ENCODE assay signal across 26 cellular contexts in the genomic region with DNA sequence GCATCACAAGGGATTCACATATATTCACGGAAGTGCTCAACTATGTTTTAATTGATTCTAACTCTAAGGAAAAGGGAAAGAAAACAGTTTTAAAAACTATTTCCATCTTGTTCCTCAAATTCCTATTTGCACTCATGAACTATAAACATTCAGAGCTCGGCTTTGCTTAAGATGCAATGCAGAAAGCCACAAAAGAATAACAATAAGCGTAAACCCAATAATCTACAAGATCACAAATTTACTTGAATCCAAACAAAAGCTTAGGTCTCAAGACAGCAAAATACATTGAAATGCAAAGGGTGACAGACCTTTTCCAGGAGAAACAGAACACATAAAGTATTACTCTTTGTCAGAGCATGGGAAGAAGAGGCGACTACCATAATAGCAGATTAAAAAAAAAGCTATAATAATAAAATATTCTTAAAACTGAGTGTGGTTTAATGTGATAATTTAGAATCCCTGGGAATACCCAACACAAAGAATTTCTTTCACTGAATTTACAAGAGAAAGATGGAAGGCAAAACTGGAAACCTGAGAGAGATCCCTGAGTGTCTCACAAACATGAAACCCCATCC.
"Had no signal": no experiment of that assay in that cellular context is flagged by ENCODE, and none has a peak within 500 bp of the region (broad histone marks: within the 10 kb centered on the region; RNA-seq: fewer than 3 reads in every experiment).

No MANE protein-coding gene starts in this region.

- ATAC-seq: activated naive CD4-positive, alpha-beta T cell treated with anti-CD3 and anti-CD28 coated beads, Interleukin-2, amount 50 U/mL, for 72 hours; activated naive CD8-positive, alpha-beta T cell treated with anti-CD3 and anti-CD28 coated beads, Interleukin-2, amount 50 U/mL, for 24 hours; activated T-cell treated with anti-CD3 and anti-CD28 coated beads, Interleukin-2, amount 50 U/mL, for 4 hours; PC-3; T-helper 17 cell had no signal

- H3K9me3 Mint-ChIP-seq: activated B cell treated with CpG ODN at 0.5 μM for 24 hours; activated CD4-positive, alpha-beta T cell treated with anti-CD3 and anti-CD28 coated beads, Interleukin-2, amount 10 ng/mL, durations not matched to agents 24 days and 14 days had no signal

- H3K9me3 ChIP-seq: MG63 had no signal

- H3K27ac Mint-ChIP-seq: activated B cell treated with CpG ODN at 0.5 μM for 24 hours; activated CD4-positive, alpha-beta T cell treated with anti-CD3 and anti-CD28 coated beads, Interleukin-2, amount 10 ng/mL, durations not matched to agents 24 days and 14 days; activated naive CD4-positive, alpha-beta T cell treated with anti-CD3 and anti-CD28 coated beads, Interleukin-2, amount 50 U/mL, for 72 hours; activated naive CD8-positive, alpha-beta T cell treated with anti-CD3 and anti-CD28 coated beads, Interleukin-2, amount 50 U/mL, for 24 hours; brain; T-helper 17 cell had no signal

- H3K4me3 Mint-ChIP-seq: activated B cell treated with CpG ODN at 0.5 μM for 24 hours; activated CD4-positive, alpha-beta T cell treated with anti-CD3 and anti-CD28 coated beads, Interleukin-2, amount 10 ng/mL, durations not matched to agents 24 days and 14 days; activated naive CD8-positive, alpha-beta T cell treated with anti-CD3 and anti-CD28 coated beads, Interleukin-2, amount 50 U/mL, for 24 hours; activated T-cell treated with anti-CD3 and anti-CD28 coated beads, Interleukin-2, amount 50 U/mL, for 4 hours; brain; T-helper 17 cell had no signal

- H3K27ac ChIP-seq: cardiac muscle cell had no signal

- H3K27me3 Mint-ChIP-seq: activated B cell treated with CpG ODN at 0.5 μM for 24 hours; activated CD4-positive, alpha-beta T cell treated with anti-CD3 and anti-CD28 coated beads, Interleukin-2, amount 10 ng/mL, durations not matched to agents 24 days and 14 days; activated naive CD8-positive, alpha-beta T cell treated with anti-CD3 and anti-CD28 coated beads, Interleukin-2, amount 50 U/mL, for 24 hours; brain; T-helper 17 cell had no signal

- H3K4me3 ChIP-seq: cardiac muscle cell, MG63 had no signal

- H3K27me3 ChIP-seq: cardiac muscle cell, MG63 had no signal

- H3K4me1 Mint-ChIP-seq: activated B cell treated with CpG ODN at 0.5 μM for 24 hours; activated CD4-positive, alpha-beta T cell treated with anti-CD3 and anti-CD28 coated beads, Interleukin-2, amount 10 ng/mL, durations not matched to agents 24 days and 14 days; activated naive CD8-positive, alpha-beta T cell treated with anti-CD3 and anti-CD28 coated beads, Interleukin-2, amount 50 U/mL, for 24 hours; brain; T-helper 17 cell had no signal

- H3K36me3 Mint-ChIP-seq: activated naive CD4-positive, alpha-beta T cell treated with anti-CD3 and anti-CD28 coated beads, Interleukin-2, amount 50 U/mL, for 72 hours; brain had no signal

- DNase-seq: activated B cell treated with CpG ODN at 0.5 μM for 24 hours; activated CD4-positive, alpha-beta T cell treated with anti-CD3 and anti-CD28 coated beads for 1 hour; activated CD4-positive, alpha-beta T cell treated with anti-CD3 and anti-CD28 coated beads, Interleukin-2, amount 10 ng/mL, durations not matched to agents 24 days and 14 days; activated CD4-positive, alpha-beta T cell treated with anti-CD3 and anti-CD28 coated beads, Interleukin-2, amount 50 U/mL, for 48 hours; activated effector memory CD4-positive, alpha-beta T cell treated with anti-CD3 and anti-CD28 coated beads, Interleukin-2, amount 50 U/mL, for 16 hours; activated naive CD4-positive, alpha-beta T cell treated with Interleukin-2 at 50 U/mL for 16 hours; activated naive CD8-positive, alpha-beta T cell treated with anti-CD3 and anti-CD28 coated beads, Interleukin-2, amount 50 U/mL, for 24 hours; activated T-cell treated with anti-CD3 and anti-CD28 coated beads, Interleukin-2, amount 50 U/mL, for 4 hours; amygdala; MG63; MV-4-11; NCI-H1092 treated with DMSO at 0.1 percent for 48 hours; NCI-H1417 treated with DMSO at 0.1 percent for 48 hours; NCI-H1694; NCI-H2029 treated with DMSO at 0.1 percent for 48 hours; NCI-H446; NCI-H524; PC-3; SHP77 treated with DMSO at 0.1 percent for 48 hours; T-helper 17 cell; T-helper 9 cell had no signal

- FAIRE-seq: astrocyte, RCC 7860 had no signal

- H3K36me3 ChIP-seq: cardiac muscle cell, MG63 had no signal
